ENCODE assay signal across 11 cellular contexts in genomic region chr2:68372435-68372834, GRCh38. TPM values are rescaled to one million over a fixed set of nuclear protein-coding genes. Genes with fewer than 3 reads are reported as not detected.
"Had no signal": no experiment of that assay in that cellular context is flagged by ENCODE, and none has a peak within 500 bp of the region (broad histone marks: within the 10 kb centered on the region; RNA-seq: fewer than 3 reads in every experiment).

No MANE protein-coding gene starts in this region.

- H3K4me3 Mint-ChIP-seq: activated naive CD4-positive, alpha-beta T cell treated with anti-CD3 and anti-CD28 coated beads, Interleukin-2, amount 10 ng/mL, durations not matched to agents 7 days and 5 days; endodermal cell; neural crest cell had no signal

- H3K27ac Mint-ChIP-seq: activated naive CD4-positive, alpha-beta T cell treated with anti-CD3 and anti-CD28 coated beads, Interleukin-2, amount 10 ng/mL, durations not matched to agents 7 days and 5 days; endodermal cell had no signal

- H3K9me3 ChIP-seq: adrenal gland, pancreas had no signal

- H3K9me3 Mint-ChIP-seq: activated naive CD4-positive, alpha-beta T cell treated with anti-CD3 and anti-CD28 coated beads, Interleukin-2, amount 10 ng/mL, durations not matched to agents 7 days and 5 days; endodermal cell; neural crest cell had no signal

- H3K4me1 Mint-ChIP-seq: endodermal cell had no signal

- ATAC-seq: sciatic nerve had no signal

- DNase-seq: activated CD4-positive, alpha-beta T cell treated with anti-CD3 and anti-CD28 coated beads for 4 hours; activated CD8-positive, alpha-beta memory T cell treated with anti-CD3 and anti-CD28 coated beads for 24 hours; activated naive CD4-positive, alpha-beta T cell treated with anti-CD3 and anti-CD28 coated beads, Interleukin-2, amount 10 ng/mL, durations not matched to agents 7 days and 5 days; activated T-cell treated with anti-CD3 and anti-CD28 coated beads for 4 hours; adrenal gland; endodermal cell; head of caudate nucleus; pancreas had no signal

- H3K4me3 ChIP-seq: adrenal gland, pancreas had no signal

- H3K36me3 Mint-ChIP-seq: activated naive CD4-positive, alpha-beta T cell treated with anti-CD3 and anti-CD28 coated beads, Interleukin-2, amount 10 ng/mL, durations not matched to agents 7 days and 5 days had no signal

RNA-seq across cellular contexts. Expression of gene PLEK, which starts 7.4 kb away (rescaled TPM):
- total RNA-seq: endodermal cell, epithelial cell of proximal tubule, neural crest cell had no signal
